In the genomic region with DNA sequence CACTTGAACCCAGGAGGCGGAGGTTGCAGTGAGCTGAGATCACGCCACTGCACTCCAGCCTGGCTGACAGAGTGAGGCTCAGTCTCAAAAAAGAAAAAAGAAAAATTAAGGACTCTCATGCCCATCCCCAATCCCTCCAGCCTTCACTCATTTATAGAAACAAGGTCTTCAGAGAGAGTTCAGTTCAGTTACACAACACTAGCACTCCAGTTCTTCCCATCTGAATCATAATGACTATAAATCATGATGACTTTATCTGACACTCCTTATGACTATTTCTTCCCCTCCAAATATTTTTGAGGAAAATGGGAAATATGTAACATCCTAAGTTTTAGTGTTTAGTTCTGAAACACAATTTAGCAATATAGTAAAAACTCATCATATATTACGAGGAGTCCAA, we compare ENCODE assay signal across 13 cellular contexts.
DNase-seq lines count a peak whose midpoint lies in the region; ATAC-seq and TF ChIP-seq lines count a peak whose summit lies in the region.
"Had no signal": no experiment of that assay in that cellular context is flagged by ENCODE, and none has a peak within 500 bp of the region (broad histone marks: within the 10 kb centered on the region; RNA-seq: fewer than 3 reads in every experiment).

No MANE protein-coding gene starts in this region.

- DNase-seq in MV-4-11 (lab: John Stamatoyannopoulos, UW) (peak; percentile 1), RWPE1 (ENCODE audit: low spot score) (peak; percentile 53), epithelial cell of esophagus (ENCODE audit: low read depth) (peak; percentile 64), omental fat pad (ENCODE audit: low spot score) (no peak), amygdala (lab: John Stamatoyannopoulos, UW) (no peak), kidney tubule cell (ENCODE audit: low spot score) (no peak)
- DNase-seq: BE2C; CD4-positive, alpha-beta memory T cell; DMS79; GM23248 had no signal

- CTCF ChIA-PET in RWPE1 (lab: Yijun Ruan, JAX) = no interaction called here

- peak overlapping the region; percentile 72 for H3K27ac ChIP-seq in RWPE1
- H3K27ac ChIP-seq: C4-2B, GM23248 had no signal

- ATAC-seq in omental fat pad (ENCODE audit: low FRiP score) = peak; percentile 90
- ATAC-seq in HG02852 (IDR thresholded peaks at IDR 0.05; ENCODE audit: unreplicated experiment) = no peak
- ATAC-seq: GM12878 had no signal

- POLR2A ChIA-PET in RWPE1 (lab: Yijun Ruan, JAX; ENCODE audit: low non-redundant PET) = no interaction called here

- TF ChIP-seq CTCF in RWPE1 (conservative IDR thresholded peaks at IDR 0.05; ENCODE audit: low read depth) = no peak
- TF ChIP-seq CTCF in epithelial cell of esophagus (IDR thresholded peaks at IDR 0.05; ENCODE audit: insufficient read depth, low read depth, low read length, missing control alignments) = no peak
- TF ChIP-seq CTCF in omental fat pad (IDR thresholded peaks at IDR 0.05) = no peak

- no peak overlapping the region for H3K4me3 ChIP-seq in epithelial cell of esophagus (ENCODE audit: low read length)
- H3K4me3 ChIP-seq: GM12878, GM23248 had no signal

Comparison
In these comparisons a context has a peak if more than half of its experiments do, and no peak if none do; other contexts are left out.
1. DNase-seq: peak in MV-4-11 (single experiment), RWPE1 (single experiment) and epithelial cell of esophagus (single experiment); none in omental fat pad (single experiment), amygdala (0 of 56) and kidney tubule cell (single experiment).